6 cellular contexts compared by ENCODE assay signal in genomic region chr14:19821016-19821415, GRCh38. TPM values are rescaled to one million over a fixed set of nuclear protein-coding genes. Genes with fewer than 3 reads are reported as not detected.
"Had no signal": no experiment of that assay in that cellular context is flagged by ENCODE, and none has a peak within 500 bp of the region (broad histone marks: within the 10 kb centered on the region; RNA-seq: fewer than 3 reads in every experiment).

No MANE protein-coding gene starts in this region.

RNA-seq across cellular contexts. Expression of gene OR4N2, which starts 17.4 kb away (rescaled TPM):
- total RNA-seq: HepG2, HT-29, HT1080, IMR-90, K562 had no signal
- polyA plus RNA-seq: HepG2, IgD-negative memory B cell, IMR-90, K562 had no signal

RNA-seq across cellular contexts. Expression of gene OR4M1, which starts 47.7 kb away (rescaled TPM):
- total RNA-seq: HepG2, HT-29, HT1080, IMR-90, K562 had no signal
- polyA plus RNA-seq: HepG2, IgD-negative memory B cell, IMR-90, K562 had no signal

RNA-seq across cellular contexts. Expression of gene OR4K2, which starts 53.9 kb away (rescaled TPM):
- total RNA-seq: HepG2, HT-29, HT1080, IMR-90, K562 had no signal
- polyA plus RNA-seq: HepG2, IgD-negative memory B cell, IMR-90, K562 had no signal
